In the genomic region with DNA sequence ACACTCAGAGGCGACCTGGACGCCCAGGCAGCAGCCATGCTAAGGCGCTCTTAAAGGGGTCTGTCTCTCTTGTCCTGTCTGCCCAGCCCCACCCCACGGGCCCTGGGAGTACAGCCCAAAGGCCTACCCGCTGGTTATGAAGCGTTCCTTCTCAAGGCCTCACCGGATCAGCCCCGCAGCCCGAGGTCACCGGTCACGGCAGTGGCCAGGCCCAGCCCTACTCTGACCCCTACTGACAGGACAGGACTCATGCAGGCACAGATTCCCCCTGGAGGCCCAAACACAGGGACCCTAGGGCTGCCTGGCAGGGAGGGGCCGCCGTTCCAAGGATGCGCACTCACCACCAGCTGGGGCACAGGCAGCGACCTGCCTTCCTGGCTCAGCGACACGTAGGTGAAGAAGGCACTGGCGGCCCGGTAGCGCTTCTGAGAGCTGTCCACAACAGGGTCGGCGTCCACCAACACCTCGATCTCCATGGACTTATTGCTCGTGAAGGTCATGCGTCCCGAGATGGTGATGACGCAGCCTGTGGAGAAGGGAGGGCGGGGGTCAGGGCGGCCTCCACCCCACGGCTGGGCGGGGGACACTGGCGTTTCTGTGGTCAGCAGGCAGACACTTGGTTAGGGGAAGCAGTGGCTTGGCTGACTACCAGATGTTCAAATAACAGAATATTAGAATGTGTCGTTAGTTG, we compare ENCODE assay signal across 1 cellular context.
TF ChIP-seq lines count a peak whose summit lies in the region.

No MANE protein-coding gene starts in this region.

TF ChIP-seq in HepG2, 621 proteins besides CTCF, POLR2A, EP300 and RAD21 (continued from another document and continues in another):
- TF ChIP-seq, protein P1, sequence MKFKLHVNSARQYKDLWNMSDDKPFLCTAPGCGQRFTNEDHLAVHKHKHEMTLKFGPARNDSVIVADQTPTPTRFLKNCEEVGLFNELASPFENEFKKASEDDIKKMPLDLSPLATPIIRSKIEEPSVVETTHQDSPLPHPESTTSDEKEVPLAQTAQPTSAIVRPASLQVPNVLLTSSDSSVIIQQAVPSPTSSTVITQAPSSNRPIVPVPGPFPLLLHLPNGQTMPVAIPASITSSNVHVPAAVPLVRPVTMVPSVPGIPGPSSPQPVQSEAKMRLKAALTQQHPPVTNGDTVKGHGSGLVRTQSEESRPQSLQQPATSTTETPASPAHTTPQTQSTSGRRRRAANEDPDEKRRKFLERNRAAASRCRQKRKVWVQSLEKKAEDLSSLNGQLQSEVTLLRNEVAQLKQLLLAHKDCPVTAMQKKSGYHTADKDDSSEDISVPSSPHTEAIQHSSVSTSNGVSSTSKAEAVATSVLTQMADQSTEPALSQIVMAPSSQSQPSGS (CRISPR knock-in tag; IDR thresholded peaks at IDR 0.05), result no peak
- TF ChIP-seq ZNF672 (CRISPR knock-in tag; IDR thresholded peaks at IDR 0.05) (no peak), SCMH1 (CRISPR knock-in tag; IDR thresholded peaks at IDR 0.05; ENCODE audit: borderline replicate concordance) (no peak), ZNF253 (CRISPR knock-in tag; IDR thresholded peaks at IDR 0.05; ENCODE audit: borderline replicate concordance) (no peak), KMT2B (CRISPR knock-in tag; IDR thresholded peaks at IDR 0.05) (no peak), ZFP1 (CRISPR knock-in tag; IDR thresholded peaks at IDR 0.05) (no peak), RARA (CRISPR knock-in tag; IDR thresholded peaks at IDR 0.05) (no peak), MAFG (CRISPR knock-in tag; IDR thresholded peaks at IDR 0.05) (no peak), SAFB2 (CRISPR knock-in tag; IDR thresholded peaks at IDR 0.05; ENCODE audit: borderline replicate concordance, low read depth) (no peak), NAIF1 (CRISPR knock-in tag; IDR thresholded peaks at IDR 0.05; ENCODE audit: borderline replicate concordance) (no peak), ZNF841 (CRISPR knock-in tag; IDR thresholded peaks at IDR 0.05; ENCODE audit: borderline replicate concordance) (no peak), ZNF138 (CRISPR knock-in tag; IDR thresholded peaks at IDR 0.05; ENCODE audit: low read depth) (no peak), ZNF329 (CRISPR knock-in tag; IDR thresholded peaks at IDR 0.05; ENCODE audit: low read depth) (no peak), MED8 (CRISPR knock-in tag; IDR thresholded peaks at IDR 0.05; ENCODE audit: insufficient replicate concordance) (no peak), ATM (IDR thresholded peaks at IDR 0.05; ENCODE audit: borderline replicate concordance) (no peak), KAT2B (IDR thresholded peaks at IDR 0.05; ENCODE audit: borderline replicate concordance, low read depth, low read length) (no peak), RFX3 (CRISPR knock-in tag; IDR thresholded peaks at IDR 0.05) (no peak), ZFX (CRISPR knock-in tag; IDR thresholded peaks at IDR 0.05; ENCODE audit: low read depth) (peak; percentile 80), HMG20A (CRISPR knock-in tag; IDR thresholded peaks at IDR 0.05; ENCODE audit: borderline replicate concordance) (no peak), ZFP36L1 (CRISPR knock-in tag; IDR thresholded peaks at IDR 0.05) (no peak), HOXA3 (CRISPR knock-in tag; IDR thresholded peaks at IDR 0.05) (peak; percentile 25; the same call in 1 of the 2 replicates), ZNF550 (CRISPR knock-in tag; IDR thresholded peaks at IDR 0.05; ENCODE audit: borderline replicate concordance) (no peak), CENPX (CRISPR knock-in tag; IDR thresholded peaks at IDR 0.05) (no peak), NFKB2 (CRISPR knock-in tag; IDR thresholded peaks at IDR 0.05; ENCODE audit: borderline replicate concordance) (no peak), DNMT3B (CRISPR knock-in tag; conservative IDR thresholded peaks at IDR 0.05) (no peak), MAFK (conservative IDR thresholded peaks at IDR 0.05 in 1 of 2, IDR thresholded peaks at IDR 0.05 in 1 of 2; ENCODE audit: low read length in 2 of 2) (no peak), ZMAT3 (CRISPR knock-in tag; conservative IDR thresholded peaks at IDR 0.05) (no peak), ZNF10 (CRISPR knock-in tag; IDR thresholded peaks at IDR 0.05; ENCODE audit: borderline replicate concordance, low read depth) (no peak), RFX1 (IDR thresholded peaks at IDR 0.05) (no peak), TEAD3 (CRISPR knock-in tag; optimal IDR thresholded peaks at IDR 0.05; ENCODE audit: borderline replicate concordance) (peak; percentile 22), JUNB (CRISPR knock-in tag; IDR thresholded peaks at IDR 0.05; ENCODE audit: borderline replicate concordance) (no peak), CCAR2 (optimal IDR thresholded peaks at IDR 0.05; ENCODE audit: low read depth, low read length) (no peak), JUND (CRISPR knock-in tag; IDR thresholded peaks at IDR 0.05) (no peak), ZNF225 (CRISPR knock-in tag; IDR thresholded peaks at IDR 0.05) (0 out of 2 replicates have a peak, but pooled peaks have one; percentile 31), ZZZ3 (CRISPR knock-in tag; IDR thresholded peaks at IDR 0.05; ENCODE audit: borderline replicate concordance) (no peak), ZNF34 (CRISPR knock-in tag; IDR thresholded peaks at IDR 0.05; ENCODE audit: borderline replicate concordance) (no peak)
- TF ChIP-seq, protein P2, sequence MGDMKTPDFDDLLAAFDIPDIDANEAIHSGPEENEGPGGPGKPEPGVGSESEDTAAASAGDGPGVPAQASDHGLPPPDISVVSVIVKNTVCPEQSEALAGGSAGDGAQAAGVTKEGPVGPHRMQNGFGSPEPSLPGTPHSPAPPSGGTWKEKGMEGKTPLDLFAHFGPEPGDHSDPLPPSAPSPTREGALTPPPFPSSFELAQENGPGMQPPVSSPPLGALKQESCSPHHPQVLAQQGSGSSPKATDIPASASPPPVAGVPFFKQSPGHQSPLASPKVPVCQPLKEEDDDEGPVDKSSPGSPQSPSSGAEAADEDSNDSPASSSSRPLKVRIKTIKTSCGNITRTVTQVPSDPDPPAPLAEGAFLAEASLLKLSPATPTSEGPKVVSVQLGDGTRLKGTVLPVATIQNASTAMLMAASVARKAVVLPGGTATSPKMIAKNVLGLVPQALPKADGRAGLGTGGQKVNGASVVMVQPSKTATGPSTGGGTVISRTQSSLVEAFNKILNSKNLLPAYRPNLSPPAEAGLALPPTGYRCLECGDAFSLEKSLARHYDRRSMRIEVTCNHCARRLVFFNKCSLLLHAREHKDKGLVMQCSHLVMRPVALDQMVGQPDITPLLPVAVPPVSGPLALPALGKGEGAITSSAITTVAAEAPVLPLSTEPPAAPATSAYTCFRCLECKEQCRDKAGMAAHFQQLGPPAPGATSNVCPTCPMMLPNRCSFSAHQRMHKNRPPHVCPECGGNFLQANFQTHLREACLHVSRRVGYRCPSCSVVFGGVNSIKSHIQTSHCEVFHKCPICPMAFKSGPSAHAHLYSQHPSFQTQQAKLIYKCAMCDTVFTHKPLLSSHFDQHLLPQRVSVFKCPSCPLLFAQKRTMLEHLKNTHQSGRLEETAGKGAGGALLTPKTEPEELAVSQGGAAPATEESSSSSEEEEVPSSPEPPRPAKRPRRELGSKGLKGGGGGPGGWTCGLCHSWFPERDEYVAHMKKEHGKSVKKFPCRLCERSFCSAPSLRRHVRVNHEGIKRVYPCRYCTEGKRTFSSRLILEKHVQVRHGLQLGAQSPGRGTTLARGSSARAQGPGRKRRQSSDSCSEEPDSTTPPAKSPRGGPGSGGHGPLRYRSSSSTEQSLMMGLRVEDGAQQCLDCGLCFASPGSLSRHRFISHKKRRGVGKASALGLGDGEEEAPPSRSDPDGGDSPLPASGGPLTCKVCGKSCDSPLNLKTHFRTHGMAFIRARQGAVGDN (CRISPR knock-in tag; IDR thresholded peaks at IDR 0.05), result peak; percentile 68
- TF ChIP-seq, protein P3, sequence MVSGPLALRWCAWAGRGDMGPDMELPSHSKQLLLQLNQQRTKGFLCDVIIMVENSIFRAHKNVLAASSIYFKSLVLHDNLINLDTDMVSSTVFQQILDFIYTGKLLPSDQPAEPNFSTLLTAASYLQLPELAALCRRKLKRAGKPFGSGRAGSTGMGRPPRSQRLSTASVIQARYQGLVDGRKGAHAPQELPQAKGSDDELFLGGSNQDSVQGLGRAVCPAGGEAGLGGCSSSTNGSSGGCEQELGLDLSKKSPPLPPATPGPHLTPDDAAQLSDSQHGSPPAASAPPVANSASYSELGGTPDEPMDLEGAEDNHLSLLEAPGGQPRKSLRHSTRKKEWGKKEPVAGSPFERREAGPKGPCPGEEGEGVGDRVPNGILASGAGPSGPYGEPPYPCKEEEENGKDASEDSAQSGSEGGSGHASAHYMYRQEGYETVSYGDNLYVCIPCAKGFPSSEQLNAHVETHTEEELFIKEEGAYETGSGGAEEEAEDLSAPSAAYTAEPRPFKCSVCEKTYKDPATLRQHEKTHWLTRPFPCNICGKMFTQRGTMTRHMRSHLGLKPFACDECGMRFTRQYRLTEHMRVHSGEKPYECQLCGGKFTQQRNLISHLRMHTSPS (CRISPR knock-in tag; IDR thresholded peaks at IDR 0.05; ENCODE audit: low read depth), result 0 out of 2 replicates have a peak, but pooled peaks have one; percentile 18
- TF ChIP-seq, protein P4, sequence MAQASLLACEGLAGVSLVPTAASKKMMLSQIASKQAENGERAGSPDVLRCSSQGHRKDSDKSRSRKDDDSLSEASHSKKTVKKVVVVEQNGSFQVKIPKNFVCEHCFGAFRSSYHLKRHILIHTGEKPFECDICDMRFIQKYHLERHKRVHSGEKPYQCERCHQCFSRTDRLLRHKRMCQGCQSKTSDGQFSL (CRISPR knock-in tag; IDR thresholded peaks at IDR 0.05), result no peak
- TF ChIP-seq, protein P5, sequence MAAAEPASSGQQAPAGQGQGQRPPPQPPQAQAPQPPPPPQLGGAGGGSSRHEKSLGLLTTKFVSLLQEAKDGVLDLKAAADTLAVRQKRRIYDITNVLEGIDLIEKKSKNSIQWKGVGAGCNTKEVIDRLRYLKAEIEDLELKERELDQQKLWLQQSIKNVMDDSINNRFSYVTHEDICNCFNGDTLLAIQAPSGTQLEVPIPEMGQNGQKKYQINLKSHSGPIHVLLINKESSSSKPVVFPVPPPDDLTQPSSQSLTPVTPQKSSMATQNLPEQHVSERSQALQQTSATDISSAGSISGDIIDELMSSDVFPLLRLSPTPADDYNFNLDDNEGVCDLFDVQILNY (CRISPR knock-in tag; conservative IDR thresholded peaks at IDR 0.05), result no peak
- TF ChIP-seq, protein P6, sequence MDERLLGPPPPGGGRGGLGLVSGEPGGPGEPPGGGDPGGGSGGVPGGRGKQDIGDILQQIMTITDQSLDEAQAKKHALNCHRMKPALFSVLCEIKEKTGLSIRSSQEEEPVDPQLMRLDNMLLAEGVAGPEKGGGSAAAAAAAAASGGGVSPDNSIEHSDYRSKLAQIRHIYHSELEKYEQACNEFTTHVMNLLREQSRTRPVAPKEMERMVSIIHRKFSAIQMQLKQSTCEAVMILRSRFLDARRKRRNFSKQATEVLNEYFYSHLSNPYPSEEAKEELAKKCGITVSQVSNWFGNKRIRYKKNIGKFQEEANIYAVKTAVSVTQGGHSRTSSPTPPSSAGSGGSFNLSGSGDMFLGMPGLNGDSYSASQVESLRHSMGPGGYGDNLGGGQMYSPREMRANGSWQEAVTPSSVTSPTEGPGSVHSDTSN (CRISPR knock-in tag; IDR thresholded peaks at IDR 0.05), result no peak
- TF ChIP-seq, protein P7, sequence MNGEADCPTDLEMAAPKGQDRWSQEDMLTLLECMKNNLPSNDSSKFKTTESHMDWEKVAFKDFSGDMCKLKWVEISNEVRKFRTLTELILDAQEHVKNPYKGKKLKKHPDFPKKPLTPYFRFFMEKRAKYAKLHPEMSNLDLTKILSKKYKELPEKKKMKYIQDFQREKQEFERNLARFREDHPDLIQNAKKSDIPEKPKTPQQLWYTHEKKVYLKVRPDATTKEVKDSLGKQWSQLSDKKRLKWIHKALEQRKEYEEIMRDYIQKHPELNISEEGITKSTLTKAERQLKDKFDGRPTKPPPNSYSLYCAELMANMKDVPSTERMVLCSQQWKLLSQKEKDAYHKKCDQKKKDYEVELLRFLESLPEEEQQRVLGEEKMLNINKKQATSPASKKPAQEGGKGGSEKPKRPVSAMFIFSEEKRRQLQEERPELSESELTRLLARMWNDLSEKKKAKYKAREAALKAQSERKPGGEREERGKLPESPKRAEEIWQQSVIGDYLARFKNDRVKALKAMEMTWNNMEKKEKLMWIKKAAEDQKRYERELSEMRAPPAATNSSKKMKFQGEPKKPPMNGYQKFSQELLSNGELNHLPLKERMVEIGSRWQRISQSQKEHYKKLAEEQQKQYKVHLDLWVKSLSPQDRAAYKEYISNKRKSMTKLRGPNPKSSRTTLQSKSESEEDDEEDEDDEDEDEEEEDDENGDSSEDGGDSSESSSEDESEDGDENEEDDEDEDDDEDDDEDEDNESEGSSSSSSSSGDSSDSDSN (CRISPR knock-in tag; IDR thresholded peaks at IDR 0.05), result 0 out of 2 replicates have a peak, but pooled peaks have one; percentile 19
- TF ChIP-seq, protein P8, sequence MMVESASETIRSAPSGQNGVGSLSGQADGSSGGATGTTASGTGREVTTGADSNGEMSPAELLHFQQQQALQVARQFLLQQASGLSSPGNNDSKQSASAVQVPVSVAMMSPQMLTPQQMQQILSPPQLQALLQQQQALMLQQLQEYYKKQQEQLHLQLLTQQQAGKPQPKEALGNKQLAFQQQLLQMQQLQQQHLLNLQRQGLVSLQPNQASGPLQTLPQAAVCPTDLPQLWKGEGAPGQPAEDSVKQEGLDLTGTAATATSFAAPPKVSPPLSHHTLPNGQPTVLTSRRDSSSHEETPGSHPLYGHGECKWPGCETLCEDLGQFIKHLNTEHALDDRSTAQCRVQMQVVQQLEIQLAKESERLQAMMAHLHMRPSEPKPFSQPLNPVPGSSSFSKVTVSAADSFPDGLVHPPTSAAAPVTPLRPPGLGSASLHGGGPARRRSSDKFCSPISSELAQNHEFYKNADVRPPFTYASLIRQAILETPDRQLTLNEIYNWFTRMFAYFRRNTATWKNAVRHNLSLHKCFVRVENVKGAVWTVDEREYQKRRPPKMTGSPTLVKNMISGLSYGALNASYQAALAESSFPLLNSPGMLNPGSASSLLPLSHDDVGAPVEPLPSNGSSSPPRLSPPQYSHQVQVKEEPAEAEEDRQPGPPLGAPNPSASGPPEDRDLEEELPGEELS (CRISPR knock-in tag; IDR thresholded peaks at IDR 0.05), result no peak
- TF ChIP-seq, protein P9, sequence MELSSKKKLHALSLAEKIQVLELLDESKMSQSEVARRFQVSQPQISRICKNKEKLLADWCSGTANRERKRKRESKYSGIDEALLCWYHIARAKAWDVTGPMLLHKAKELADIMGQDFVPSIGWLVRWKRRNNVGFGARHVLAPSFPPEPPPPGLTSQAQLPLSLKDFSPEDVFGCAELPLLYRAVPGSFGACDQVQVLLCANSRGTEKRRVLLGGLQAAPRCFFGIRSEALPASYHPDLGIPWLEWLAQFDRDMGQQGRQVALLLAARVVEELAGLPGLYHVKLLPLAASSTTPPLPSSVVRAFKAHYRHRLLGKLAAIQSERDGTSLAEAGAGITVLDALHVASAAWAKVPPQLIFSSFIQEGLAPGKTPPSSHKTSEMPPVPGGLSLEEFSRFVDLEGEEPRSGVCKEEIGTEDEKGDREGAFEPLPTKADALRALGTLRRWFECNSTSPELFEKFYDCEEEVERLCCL (CRISPR knock-in tag; IDR thresholded peaks at IDR 0.05; ENCODE audit: borderline replicate concordance), result no peak
- TF ChIP-seq, protein P10, sequence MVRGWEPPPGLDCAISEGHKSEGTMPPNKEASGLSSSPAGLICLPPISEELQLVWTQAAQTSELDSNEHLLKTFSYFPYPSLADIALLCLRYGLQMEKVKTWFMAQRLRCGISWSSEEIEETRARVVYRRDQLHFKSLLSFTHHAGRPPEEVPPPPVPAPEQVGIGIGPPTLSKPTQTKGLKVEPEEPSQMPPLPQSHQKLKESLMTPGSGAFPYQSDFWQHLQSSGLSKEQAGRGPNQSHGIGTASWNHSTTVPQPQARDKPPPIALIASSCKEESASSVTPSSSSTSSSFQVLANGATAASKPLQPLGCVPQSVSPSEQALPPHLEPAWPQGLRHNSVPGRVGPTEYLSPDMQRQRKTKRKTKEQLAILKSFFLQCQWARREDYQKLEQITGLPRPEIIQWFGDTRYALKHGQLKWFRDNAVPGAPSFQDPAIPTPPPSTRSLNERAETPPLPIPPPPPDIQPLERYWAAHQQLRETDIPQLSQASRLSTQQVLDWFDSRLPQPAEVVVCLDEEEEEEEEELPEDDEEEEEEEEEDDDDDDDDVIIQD (CRISPR knock-in tag; IDR thresholded peaks at IDR 0.05; ENCODE audit: low read depth), result no peak
